ENCODE assay signal across 16 cellular contexts in genomic region chr2:16622399-16622968, GRCh38. TPM values are rescaled to one million over a fixed set of nuclear protein-coding genes. Genes with fewer than 3 reads are reported as not detected.
DNase-seq lines count a peak whose midpoint lies in the region; TF ChIP-seq lines count a peak whose summit lies in the region.
"Had no signal": no experiment of that assay in that cellular context is flagged by ENCODE, and none has a peak within 500 bp of the region (broad histone marks: within the 10 kb centered on the region; RNA-seq: fewer than 3 reads in every experiment).

No MANE protein-coding gene starts in this region.

- peak; percentile 74 for DNase-seq in NOMO-1 treated with DMSO at 0.1 percent for 48 hours (lab: John Stamatoyannopoulos, UW; ENCODE audit: unreplicated experiment)
- DNase-seq in colonic mucosa, result no peak
- peak; percentile 55 for DNase-seq in pons (ENCODE audit: low spot score)
- DNase-seq in iPS-NIHi7 (ENCODE audit: extremely low spot score), result no peak
- no peak for DNase-seq in activated gamma-delta T cell treated with Interleukin-2 at 50 U/mL for 16 hours
- no peak for DNase-seq in osteocyte (ENCODE audit: extremely low spot score, unreplicated experiment)
- DNase-seq in activated naive CD4-positive, alpha-beta T cell (lab: John Stamatoyannopoulos, UW), result no peak
- DNase-seq: Caco-2; left colon; NCI-H187 treated with DMSO at 0.1 percent for 48 hours; NK-92 treated with Interleukin-12 subunit alpha and Interleukin-12 subunit beta, amount 100 ng/mL, for 24 hours; retina; T1000 had no signal

- H3K4me3 ChIP-seq in DOHH2 (ENCODE audit: low read length) (peak overlapping the region; percentile 80), colonic mucosa (no peak overlapping the region)
- H3K4me3 ChIP-seq: GM12878 had no signal

- H3K9me3 Mint-ChIP-seq in osteocyte (ENCODE audit: unreplicated experiment), result no peaks in the 10 kb centered on the region
- H3K9me3 Mint-ChIP-seq: central memory CD8-positive, alpha-beta T cell had no signal

- H3K36me3 ChIP-seq in DOHH2 (ENCODE audit: control insufficient read depth, low read length) (peaks cover 54% of the 10 kb centered on the region), colonic mucosa (no peaks in the 10 kb centered on the region)

- no peak overlapping the region for H3K27ac Mint-ChIP-seq in osteocyte (ENCODE audit: unreplicated experiment)

- H4K20me1 ChIP-seq in DOHH2 (ENCODE audit: control insufficient read depth, insufficient read depth, low read depth, low read length), result no peaks in the 10 kb centered on the region

- H3K27me3 ChIP-seq in DOHH2 (ENCODE audit: control insufficient read depth, low read length), result no peaks in the 10 kb centered on the region
- H3K27me3 ChIP-seq in colonic mucosa, result no peaks in the 10 kb centered on the region

- H3K9ac ChIP-seq in colonic mucosa (ENCODE audit: low read depth in 2 of 2, low read length in 2 of 2), result no peak overlapping the region

- H3K36me3 Mint-ChIP-seq in osteocyte (ENCODE audit: unreplicated experiment), result no peaks in the 10 kb centered on the region

- TF ChIP-seq CTCF in DOHH2 (IDR thresholded peaks at IDR 0.05; ENCODE audit: low read depth, low read length, poor library complexity, severe bottlenecking) (no peak), colonic mucosa (IDR thresholded peaks at IDR 0.05) (no peak), osteocyte (IDR thresholded peaks at IDR 0.05) (no peak)

- intact Hi-C loops in colonic mucosa (cut with DNase I), result loop anchor here (5.0 kb wide), 1 partner anchor 40 kb away; no protein-coding TSS in a partner anchor

- H3K4me1 Mint-ChIP-seq in osteocyte (ENCODE audit: unreplicated experiment), result peaks cover 29% of the 10 kb centered on the region

- H3K27me3 Mint-ChIP-seq in osteocyte (ENCODE audit: unreplicated experiment), result peaks cover 4% of the 10 kb centered on the region
- H3K27me3 Mint-ChIP-seq: central memory CD8-positive, alpha-beta T cell had no signal

- peak overlapping the region; percentile 97 for H3K4me2 ChIP-seq in DOHH2 (ENCODE audit: low read length)

- H3F3A ChIP-seq in DOHH2 (ENCODE audit: control insufficient read depth, insufficient read depth), result peaks cover 32% of the 10 kb centered on the region

- H3K9me3 ChIP-seq in DOHH2 (ENCODE audit: control insufficient read depth, insufficient read depth, low read length) (no peaks in the 10 kb centered on the region), colonic mucosa (no peaks in the 10 kb centered on the region)
- H3K9me3 ChIP-seq: Caco-2 had no signal

- H3K27ac ChIP-seq in DOHH2 (ENCODE audit: low read depth, low read length), result peak overlapping the region; percentile 98
- H3K27ac ChIP-seq in colonic mucosa, result peak overlapping the region; percentile 6

- H3K9me2 ChIP-seq in DOHH2 (replicated peaks; ENCODE audit: control insufficient read depth, low read length), result no peaks in the 10 kb centered on the region

- H3K79me2 ChIP-seq in DOHH2 (ENCODE audit: control insufficient read depth, low read length), result peaks cover 24% of the 10 kb centered on the region

- H3K4me1 ChIP-seq in DOHH2 (ENCODE audit: control insufficient read depth, low read length), result peaks cover 75% of the 10 kb centered on the region
- H3K4me1 ChIP-seq in colonic mucosa, result no peaks in the 10 kb centered on the region
- H3K4me1 ChIP-seq: Caco-2 had no signal

- H3K4me3 Mint-ChIP-seq in osteocyte (ENCODE audit: unreplicated experiment), result no peak overlapping the region
- H3K4me3 Mint-ChIP-seq: central memory CD8-positive, alpha-beta T cell had no signal

RNA-seq across cellular contexts. Expression of gene CYRIA, which starts 43.1 kb away (rescaled TPM):
- 1 to 10 TPM; 1.0 to 3.8 TPM for total RNA-seq in colonic mucosa
- 2.8 TPM in 2 replicates for total RNA-seq in osteocyte

Comparison
In these comparisons a context has a peak if more than half of its experiments do, and no peak if none do; other contexts are left out.
1. DNase-seq: peak in NOMO-1 treated with DMSO at 0.1 percent for 48 hours (single experiment) and pons (single experiment); none in colonic mucosa (single experiment), iPS-NIHi7 (single experiment), activated gamma-delta T cell treated with Interleukin-2 at 50 U/mL for 16 hours (single experiment), osteocyte (single experiment) and activated naive CD4-positive, alpha-beta T cell (0 of 4).